8 cellular contexts compared by ENCODE assay signal in genomic region chr16:47141773-47142468, GRCh38. TPM values are rescaled to one million over a fixed set of nuclear protein-coding genes. Genes with fewer than 3 reads are reported as not detected.
DNase-seq lines count a peak whose midpoint lies in the region; ATAC-seq and TF ChIP-seq lines count a peak whose summit lies in the region.

No MANE protein-coding gene starts in this region.

- DNase-seq in CD14-positive monocyte (ENCODE audit: low spot score) (peak; percentile 82), GM19240 (ENCODE audit: insufficient read length, low spot score) (peak; percentile 70), NCI-H524 treated with DMSO at 0.1 percent for 48 hours (lab: John Stamatoyannopoulos, UW) (peak; percentile 81), dermis microvascular lymphatic vessel endothelial cell (ENCODE audit: low read depth in 2 of 2) (peak; percentile 83 to 89), right lobe of liver (peak; percentile 81 to 85 (median 83))
- DNase-seq in activated CD4-positive, alpha-beta T cell treated with anti-CD3 and anti-CD28 coated beads, Interleukin-2, amount 50 U/mL, for 1 hour, result peak; percentile 79
- DNase-seq in stimulated activated CD4-positive, alpha-beta T cell treated with anti-CD3 and anti-CD28 coated beads, Interleukin-4, amount 100 ng/mL, for 48 hours (ENCODE audit: low read depth in 2 of 2), result peak; percentile 67 to 73

- no peak overlapping the region for H3K27ac ChIP-seq in right lobe of liver

- TF ChIP-seq CTCF in CD14-positive monocyte (IDR thresholded peaks at IDR 0.05) (peak; percentile 87), right lobe of liver (IDR thresholded peaks at IDR 0.05) (peak; percentile 80 to 95 (median 90))

- H3K36me3 Mint-ChIP-seq in CD14-positive monocyte, result peaks cover 0 to 2% of the 10 kb centered on the region in 2 donors

- no peaks in the 10 kb centered on the region for H3K9me3 ChIP-seq in right lobe of liver

- H3K4me1 Mint-ChIP-seq in CD14-positive monocyte, result peaks cover 35% of the 10 kb centered on the region

- no peaks in the 10 kb centered on the region for H3K36me3 ChIP-seq in right lobe of liver

- peaks cover 0 to 12% (median 3%) of the 10 kb centered on the region in 4 donors for H3K4me1 ChIP-seq in right lobe of liver

- peak; percentile 43 for ATAC-seq in HG03457 (IDR thresholded peaks at IDR 0.05; ENCODE audit: unreplicated experiment)
- ATAC-seq in right lobe of liver, result peak; percentile 88 to 96 (median 94)

- H3K27me3 ChIP-seq in right lobe of liver, result no peaks in the 10 kb centered on the region

- peak overlapping the region; percentile 33 to 53 (median 34) for H3K4me3 ChIP-seq in right lobe of liver

- intact Hi-C loops in CD14-positive monocyte (cut with micrococcal nuclease), result loop anchor here (5.0 to 10.0 kb wide), 5 partner anchors 105 to 1493 kb away; partner anchors contain the start of genes ABCC12 (in 2 of the 2), DNAJA2 (in 1 of the 2), ITFG1 (in 1 of the 2) and PHKB (in 1 of the 2)
- intact Hi-C loops in right lobe of liver (cut with DNase I), result loop anchor here in 1 of 2 donors (10.0 kb wide), 1 partner anchor 1013 kb away; the partner anchor contains the start of gene ABCC12

- 2% methylated on average over 26 of the region's 26 CpGs for WGBS in right lobe of liver (ENCODE audit: insufficient coverage, low coverage, low lambda C conversion rate, missing lambda C conversion rate)

- TF ChIP-seq POLR2A in right lobe of liver (IDR thresholded peaks at IDR 0.05), result no peak

- peak overlapping the region; percentile 85 to 92 (median 91) for H3K27ac Mint-ChIP-seq in CD14-positive monocyte

- H3K9me3 Mint-ChIP-seq in CD14-positive monocyte, result peaks cover 0 to 4% (median 2%) of the 10 kb centered on the region in 7 donors

- peak overlapping the region; percentile 89 to 96 for H3K4me3 Mint-ChIP-seq in CD14-positive monocyte

- H3K27me3 Mint-ChIP-seq in CD14-positive monocyte (ENCODE audit: low read depth in 3 of 3), result peaks cover 14 to 25% (median 17%) of the 10 kb centered on the region in 3 donors

RNA-seq across cellular contexts. Expression of gene NETO2, which starts 1.8 kb away (rescaled TPM):
- polyA plus RNA-seq in CD14-positive monocyte, result 10 to 100 TPM; 14.3 to 15.7 TPM
- total RNA-seq in dermis microvascular lymphatic vessel endothelial cell (17.2 and 19.7 TPM in 2 replicates), right lobe of liver (1 to 10 TPM in 1 of 6 experiments, under 1 TPM in 5; 0.29 to 1.6 (median 0.66) TPM)
